In genomic region chr5:10463566-10463965, GRCh38 we compare ENCODE assay signal across 33 cellular contexts. TPM values are rescaled to one million over a fixed set of nuclear protein-coding genes. Genes with fewer than 3 reads are reported as not detected.
"Had no signal": no experiment of that assay in that cellular context is flagged by ENCODE, and none has a peak within 500 bp of the region (broad histone marks: within the 10 kb centered on the region; RNA-seq: fewer than 3 reads in every experiment).

No MANE protein-coding gene starts in this region.

- H3K27me3 ChIP-seq: body of pancreas, brain microvascular endothelial cell, breast epithelium had no signal

- DNase-seq: activated B cell treated with CpG ODN at 0.5 μM for 24 hours; activated CD4-positive, alpha-beta memory T cell treated with anti-CD3 and anti-CD28 coated beads, Interleukin-2, amount 10 ng/mL, durations not matched to agents 7 days and 5 days; activated CD4-positive, alpha-beta T cell treated with anti-CD3 and anti-CD28 coated beads for 4 hours; activated CD4-positive, alpha-beta T cell treated with anti-CD3 and anti-CD28 coated beads, Interleukin-2, amount 10 ng/mL, durations not matched to agents 24 days and 14 days; activated CD4-positive, alpha-beta T cell treated with anti-CD3 and anti-CD28 coated beads, Interleukin-2, amount 50 U/mL, for 48 hours; activated CD4-positive, CD25-positive, alpha-beta regulatory T cell treated with anti-CD3 and anti-CD28 coated beads, Interleukin-2, amount 50 U/mL, for 72 hours; activated CD8-positive, alpha-beta memory T cell treated with anti-CD3 and anti-CD28 coated beads for 24 hours; activated CD8-positive, alpha-beta memory T cell treated with anti-CD3 and anti-CD28 coated beads, Interleukin-2, amount 10 ng/mL, durations not matched to agents 7 days and 5 days; activated CD8-positive, alpha-beta memory T cell treated with anti-CD3 and anti-CD28 coated beads, Interleukin-2, amount 50 U/mL, for 48 hours; activated CD8-positive, alpha-beta T cell treated with anti-CD3 and anti-CD28 coated beads, Interleukin-2, amount 10 ng/mL, durations not matched to agents 7 days and 5 days; activated effector memory CD4-positive, alpha-beta T cell treated with anti-CD3 and anti-CD28 coated beads, Interleukin-2, amount 50 U/mL, for 16 hours; activated gamma-delta T cell treated with Interleukin-2 at 50 U/mL for 16 hours; activated naive CD4-positive, alpha-beta T cell; activated naive CD4-positive, alpha-beta T cell treated with anti-CD3 and anti-CD28 coated beads for 36 hours; activated naive CD4-positive, alpha-beta T cell treated with anti-CD3 and anti-CD28 coated beads, Interleukin-2, amount 50 U/mL, for 16 hours; activated naive CD8-positive, alpha-beta T cell treated with anti-CD3 and anti-CD28 coated beads for 36 hours; activated T-cell treated with anti-CD3 and anti-CD28 coated beads, Interleukin-2, amount 50 U/mL, for 24 hours; activated T-cell treated with anti-CD3 and anti-CD28 coated beads, Interleukin-2, amount 50 U/mL, for 48 hours; adrenal gland; amniotic stem cell; aorta; body of pancreas; brain microvascular endothelial cell; central memory CD4-positive, alpha-beta T cell; SW 1271; T-helper 1 cell; T-helper 2 cell; T-helper 9 cell had no signal

- H3K4me1 ChIP-seq: adrenal gland, breast epithelium had no signal

- H3K9me3 Mint-ChIP-seq: activated B cell treated with CpG ODN at 0.5 μM for 24 hours; activated CD4-positive, alpha-beta memory T cell treated with anti-CD3 and anti-CD28 coated beads, Interleukin-2, amount 10 ng/mL, durations not matched to agents 7 days and 5 days; activated CD4-positive, alpha-beta T cell treated with anti-CD3 and anti-CD28 coated beads, Interleukin-2, amount 10 ng/mL, durations not matched to agents 24 days and 14 days; activated naive CD4-positive, alpha-beta T cell treated with anti-CD3 and anti-CD28 coated beads for 36 hours; activated naive CD4-positive, alpha-beta T cell treated with anti-CD3 and anti-CD28 coated beads, Interleukin-2, amount 50 U/mL, for 72 hours; activated naive CD8-positive, alpha-beta T cell treated with anti-CD3 and anti-CD28 coated beads for 36 hours; activated T-cell treated with anti-CD3 and anti-CD28 coated beads, Interleukin-2, amount 50 U/mL, for 24 hours; T-helper 1 cell treated with Interleukin-12 subunit alpha and Interleukin-12 subunit beta and Interleukin-4 antibody, amounts not matched to agents 30 μg/mL and 1 μg/mL, for 36 hours; T-helper 2 cell treated with Interferon-gamma antibody and Interleukin-4, amounts not matched to agents 5 μg/mL and 100 μg/mL, for 36 hours had no signal

- H3K4me3 ChIP-seq: adrenal gland, body of pancreas, breast epithelium had no signal

- H3K27ac ChIP-seq: adrenal gland, body of pancreas, brain microvascular endothelial cell, breast epithelium, VCaP had no signal

- H3K36me3 ChIP-seq: adrenal gland, brain microvascular endothelial cell, breast epithelium had no signal

- H3K27ac Mint-ChIP-seq: activated B cell treated with CpG ODN at 0.5 μM for 24 hours; activated CD4-positive, alpha-beta memory T cell treated with anti-CD3 and anti-CD28 coated beads, Interleukin-2, amount 10 ng/mL, durations not matched to agents 7 days and 5 days; activated CD4-positive, alpha-beta T cell treated with anti-CD3 and anti-CD28 coated beads, Interleukin-2, amount 10 ng/mL, durations not matched to agents 24 days and 14 days; activated CD8-positive, alpha-beta memory T cell treated with anti-CD3 and anti-CD28 coated beads, Interleukin-2, amount 10 ng/mL, durations not matched to agents 7 days and 5 days; activated CD8-positive, alpha-beta T cell treated with anti-CD3 and anti-CD28 coated beads, Interleukin-2, amount 10 ng/mL, durations not matched to agents 7 days and 5 days; activated naive CD4-positive, alpha-beta T cell treated with anti-CD3 and anti-CD28 coated beads for 36 hours; activated naive CD4-positive, alpha-beta T cell treated with anti-CD3 and anti-CD28 coated beads, Interleukin-2, amount 50 U/mL, for 72 hours; activated naive CD8-positive, alpha-beta T cell treated with anti-CD3 and anti-CD28 coated beads for 36 hours; activated T-cell treated with anti-CD3 and anti-CD28 coated beads, Interleukin-2, amount 50 U/mL, for 24 hours; T-helper 1 cell treated with Interleukin-12 subunit alpha and Interleukin-12 subunit beta and Interleukin-4 antibody, amounts not matched to agents 30 μg/mL and 1 μg/mL, for 36 hours; T-helper 2 cell treated with Interferon-gamma antibody and Interleukin-4, amounts not matched to agents 5 μg/mL and 100 μg/mL, for 36 hours had no signal

- H3K36me3 Mint-ChIP-seq: activated CD8-positive, alpha-beta memory T cell treated with anti-CD3 and anti-CD28 coated beads, Interleukin-2, amount 10 ng/mL, durations not matched to agents 7 days and 5 days; activated naive CD4-positive, alpha-beta T cell treated with anti-CD3 and anti-CD28 coated beads, Interleukin-2, amount 50 U/mL, for 72 hours; activated naive CD8-positive, alpha-beta T cell treated with anti-CD3 and anti-CD28 coated beads for 36 hours had no signal

- H3K4me3 Mint-ChIP-seq: activated B cell treated with CpG ODN at 0.5 μM for 24 hours; activated CD4-positive, alpha-beta memory T cell treated with anti-CD3 and anti-CD28 coated beads, Interleukin-2, amount 10 ng/mL, durations not matched to agents 7 days and 5 days; activated CD4-positive, alpha-beta T cell treated with anti-CD3 and anti-CD28 coated beads, Interleukin-2, amount 10 ng/mL, durations not matched to agents 24 days and 14 days; activated CD8-positive, alpha-beta memory T cell treated with anti-CD3 and anti-CD28 coated beads, Interleukin-2, amount 10 ng/mL, durations not matched to agents 7 days and 5 days; activated CD8-positive, alpha-beta T cell treated with anti-CD3 and anti-CD28 coated beads, Interleukin-2, amount 10 ng/mL, durations not matched to agents 7 days and 5 days; activated naive CD4-positive, alpha-beta T cell treated with anti-CD3 and anti-CD28 coated beads for 36 hours; activated naive CD8-positive, alpha-beta T cell treated with anti-CD3 and anti-CD28 coated beads for 36 hours; activated T-cell treated with anti-CD3 and anti-CD28 coated beads, Interleukin-2, amount 50 U/mL, for 24 hours; T-helper 1 cell treated with Interleukin-12 subunit alpha and Interleukin-12 subunit beta and Interleukin-4 antibody, amounts not matched to agents 30 μg/mL and 1 μg/mL, for 36 hours; T-helper 2 cell treated with Interferon-gamma antibody and Interleukin-4, amounts not matched to agents 5 μg/mL and 100 μg/mL, for 36 hours had no signal

- H3K27me3 Mint-ChIP-seq: activated CD4-positive, alpha-beta memory T cell treated with anti-CD3 and anti-CD28 coated beads, Interleukin-2, amount 10 ng/mL, durations not matched to agents 7 days and 5 days; activated naive CD8-positive, alpha-beta T cell treated with anti-CD3 and anti-CD28 coated beads for 36 hours; activated T-cell treated with anti-CD3 and anti-CD28 coated beads, Interleukin-2, amount 50 U/mL, for 24 hours had no signal

- ATAC-seq: activated CD8-positive, alpha-beta memory T cell treated with anti-CD3 and anti-CD28 coated beads, Interleukin-2, amount 10 ng/mL, durations not matched to agents 7 days and 5 days; activated CD8-positive, alpha-beta T cell treated with anti-CD3 and anti-CD28 coated beads, Interleukin-2, amount 10 ng/mL, durations not matched to agents 7 days and 5 days; activated naive CD4-positive, alpha-beta T cell treated with anti-CD3 and anti-CD28 coated beads, Interleukin-2, amount 50 U/mL, for 72 hours; body of pancreas had no signal

- H3K9me3 ChIP-seq: adrenal gland, body of pancreas, breast epithelium had no signal

- H3K4me1 Mint-ChIP-seq: activated B cell treated with CpG ODN at 0.5 μM for 24 hours had no signal

RNA-seq across cellular contexts. Expression of gene ROPN1L, which starts 21.9 kb away (rescaled TPM):
- total RNA-seq: activated CD4-positive, alpha-beta T cell treated with anti-CD3 and anti-CD28 coated beads, Interleukin-2, amount 10 ng/mL, durations not matched to agents 24 days and 14 days; activated naive CD4-positive, alpha-beta T cell treated with anti-CD3 and anti-CD28 coated beads for 36 hours; activated naive CD8-positive, alpha-beta T cell treated with anti-CD3 and anti-CD28 coated beads for 36 hours had no signal
